ENCODE assay signal across 8 cellular contexts in genomic region chr10:112953075-112953501, GRCh38. TPM values are rescaled to one million over a fixed set of nuclear protein-coding genes. Genes with fewer than 3 reads are reported as not detected.
DNase-seq lines count a peak whose midpoint lies in the region; ATAC-seq, FAIRE-seq and TF ChIP-seq lines count a peak whose summit lies in the region.

No MANE protein-coding gene starts in this region.

- H3K27ac Mint-ChIP-seq in CD8-positive, alpha-beta T cell = peak overlapping the region; percentile 3

- peaks cover 10% of the 10 kb centered on the region for H3K4me1 ChIP-seq in CD8-positive, alpha-beta T cell (ENCODE audit: insufficient read depth, low read length)
- H3K4me1 ChIP-seq in heart left ventricle = peaks cover 0 to 62% (median 47%) of the 10 kb centered on the region in 12 donors
- peaks cover 6 to 34% (median 11%) of the 10 kb centered on the region in 3 donors for H3K4me1 ChIP-seq in pancreas

- CTCF ChIA-PET in CD8-positive, alpha-beta T cell (lab: Charles Lee) = no interaction called here

- peaks cover 2% of the 10 kb centered on the region for H3K27me3 Mint-ChIP-seq in CD8-positive, alpha-beta T cell (ENCODE audit: low read depth)

- TF ChIP-seq POLR2A in heart left ventricle (IDR thresholded peaks at IDR 0.05) = no peak

- no peaks in the 10 kb centered on the region for H3K36me3 ChIP-seq in CD8-positive, alpha-beta T cell (ENCODE audit: insufficient read depth, low read length)
- H3K36me3 ChIP-seq in heart left ventricle (no peaks in the 10 kb centered on the region), pancreas (no peaks in the 10 kb centered on the region)

- peaks cover 38% of the 10 kb centered on the region for H3K4me1 Mint-ChIP-seq in CD8-positive, alpha-beta T cell (ENCODE audit: low read depth)

- no peaks in the 10 kb centered on the region for H3K9me3 Mint-ChIP-seq in CD8-positive, alpha-beta T cell

- peaks cover 10% of the 10 kb centered on the region for H3K36me3 Mint-ChIP-seq in CD8-positive, alpha-beta T cell

- no peak for ATAC-seq in CD8-positive, alpha-beta T cell
- ATAC-seq in heart left ventricle (no peak), pancreas (peak in 2 of 4 donors; percentile 21 to 28), GM19351 (IDR thresholded peaks at IDR 0.05; ENCODE audit: unreplicated experiment) (no peak), HG03469 (IDR thresholded peaks at IDR 0.05; ENCODE audit: unreplicated experiment) (no peak)

- no peak overlapping the region for H3K4me3 ChIP-seq in CD8-positive, alpha-beta T cell (ENCODE audit: low read depth, low read length)
- peak overlapping the region; percentile 86 for H3K4me3 ChIP-seq in WI38 (ENCODE audit: low read depth, low read length)
- H3K4me3 ChIP-seq in heart left ventricle = peak overlapping the region; percentile 61 to 91 (median 73)
- H3K4me3 ChIP-seq in pancreas = peak overlapping the region; percentile 62 to 84 (median 75)

- H3K27ac ChIP-seq in CD8-positive, alpha-beta T cell (ENCODE audit: low read depth, low read length) = no peak overlapping the region
- H3K27ac ChIP-seq in heart left ventricle (peak overlapping the region; percentile 82 to 97 (median 90)), pancreas (peak overlapping the region; percentile 77 to 95 (median 86))

- DNase-seq in CD8-positive, alpha-beta T cell = no peak
- DNase-seq in heart left ventricle (peak; percentile 38 to 67 (median 55)), pancreas (peak; percentile 31 to 81 (median 52)), NCI-H1048 (lab: John Stamatoyannopoulos, UW) (no peak)
- no peak for DNase-seq in activated effector memory CD4-positive, alpha-beta T cell treated with anti-CD3 and anti-CD28 coated beads, Interleukin-2, amount 50 U/mL, for 16 hours

- intact Hi-C loops in CD8-positive, alpha-beta T cell (cut with DNase I, micrococcal nuclease) = loop anchor here (2.0 to 10.0 kb wide), 4 partner anchors 54 to 1222 kb away; partner anchors contain the start of genes CCDC186 (in 1 of the 2), GPAM (in 1 of the 2) and TDRD1 (in 1 of the 2)
- intact Hi-C loops in heart left ventricle (cut with DNase I) (loop anchor here (5.0 to 10.0 kb wide), 9 partner anchors 52 to 432 kb away; no protein-coding TSS in a partner anchor), pancreas (cut with DNase I) (loop anchor here in 2 of 3 donors (10.0 kb wide), 2 partner anchors 172 to 182 kb away; no protein-coding TSS in a partner anchor)

- TF ChIP-seq CTCF in CD8-positive, alpha-beta T cell (IDR thresholded peaks at IDR 0.05) = no peak
- TF ChIP-seq CTCF in WI38 (IDR thresholded peaks at IDR 0.05; ENCODE audit: low read depth, low read length) (no peak), heart left ventricle (IDR thresholded peaks at IDR 0.05) (no peak), pancreas (IDR thresholded peaks at IDR 0.05) (no peak)

- H3K9me3 ChIP-seq in CD8-positive, alpha-beta T cell (ENCODE audit: low read length) = no peaks in the 10 kb centered on the region
- H3K9me3 ChIP-seq in heart left ventricle (no peaks in the 10 kb centered on the region), pancreas (no peaks in the 10 kb centered on the region)

- H3K27me3 ChIP-seq in CD8-positive, alpha-beta T cell (ENCODE audit: insufficient read depth, low read length) = no peaks in the 10 kb centered on the region
- H3K27me3 ChIP-seq in heart left ventricle (no peaks in the 10 kb centered on the region), pancreas (no peaks in the 10 kb centered on the region)

- no peak for FAIRE-seq in pancreas (lab: Jason Lieb, UNC)

- 22 to 47% (median 38%) methylated on average over 19 of the region's 19 CpGs for WGBS in heart left ventricle, 4 donors
- 5 to 6% methylated on average over 19 of the region's 19 CpGs for WGBS in pancreas, 2 donors

- H3K4me3 Mint-ChIP-seq in CD8-positive, alpha-beta T cell = peak overlapping the region; percentile 82

- POLR2A ChIA-PET in CD8-positive, alpha-beta T cell (lab: Charles Lee) = no interaction called here

RNA-seq across cellular contexts. Expression of gene TCF7L2, which starts 3.0 kb away (rescaled TPM):
- 1 to 10 TPM; 8.6 to 9.6 TPM for total RNA-seq in CD8-positive, alpha-beta T cell
- 10 to 100 TPM in 5 of 9 donors, 1 to 10 TPM in 4; 5.9 to 17.5 (median 11.1) TPM for total RNA-seq in heart left ventricle
- polyA plus RNA-seq in heart left ventricle = 1 to 10 TPM; 4.3 to 5.4 TPM
- total RNA-seq in pancreas = 10 to 100 TPM in 4 of 6 donors, 1 to 10 TPM in 2; 7.9 to 22.3 (median 11.6) TPM
- polyA plus RNA-seq in pancreas = 10 to 100 TPM; 10.3 to 12.8 TPM

Comparison
In these comparisons a context has a peak if more than half of its experiments do, and no peak if none do; other contexts are left out.
1. DNase-seq: peak in heart left ventricle (5 of 5) and pancreas (6 of 6); none in CD8-positive, alpha-beta T cell (0 of 7), activated effector memory CD4-positive, alpha-beta T cell treated with anti-CD3 and anti-CD28 coated beads, Interleukin-2, amount 50 U/mL, for 16 hours (single experiment) and NCI-H1048 (single experiment).